ENCODE assay signal across 8 cellular contexts in genomic region chr3:172490198-172490669, GRCh38. TPM values are rescaled to one million over a fixed set of nuclear protein-coding genes. Genes with fewer than 3 reads are reported as not detected.
DNase-seq lines count a peak whose midpoint lies in the region; ATAC-seq and TF ChIP-seq lines count a peak whose summit lies in the region.
"Not testable (repeated sequence)": the region's sequence is repeated elsewhere in the genome, so short reads cannot be mapped to it uniquely, and the experiment has no call there.

No MANE protein-coding gene starts in this region.

- H3F3A ChIP-seq in PC-9 (ENCODE audit: insufficient read depth, low read depth) = not testable (repeated sequence)

- not testable (repeated sequence) for H3K79me2 ChIP-seq in Karpas-422 (ENCODE audit: low read length); PC-9 (ENCODE audit: low read depth)

- H3K9ac ChIP-seq in Karpas-422 (ENCODE audit: low read length); endodermal cell (ENCODE audit: extremely low read depth, low read length, poor library complexity, severe bottlenecking): not testable (repeated sequence)

- peak; percentile 61 to 63 for ATAC-seq in CD4-positive, CD25-positive, alpha-beta regulatory T cell (ENCODE audit: low read depth in 2 of 2)
- ATAC-seq in GM21423 (IDR thresholded peaks at IDR 0.05; ENCODE audit: unreplicated experiment) = peak; percentile 81
- ATAC-seq in lung (ENCODE audit: insufficient read depth, low FRiP score) = not testable (repeated sequence)

- DNase-seq in CD4-positive, CD25-positive, alpha-beta regulatory T cell = peak; percentile 51 to 86 (median 72)
- DNase-seq in Karpas-422 = peak; percentile 79
- peak; percentile 48 to 65 for DNase-seq in PC-9
- DNase-seq in activated CD8-positive, alpha-beta memory T cell treated with anti-CD3 and anti-CD28 coated beads, Interleukin-2, amount 50 U/mL, for 48 hours = peak; percentile 84
- DNase-seq in endodermal cell = peak; percentile 88
- DNase-seq in lung (ENCODE audit: low spot score) = peak; percentile 69
- DNase-seq in stimulated activated CD8-positive, alpha-beta memory T cell treated with anti-CD3 and anti-CD28 coated beads, Interleukin-12 subunit alpha, Interleukin-12 subunit beta, amount 100 ng/mL, for 1 hour (ENCODE audit: low read depth) = peak; percentile 76

- CTCF ChIA-PET in PC-9 (lab: Charles Lee) = interaction anchor here (1.0 kb wide), 1 partner anchor 105 kb away, joined by 7 read pairs; no protein-coding TSS in a partner anchor

- intact Hi-C loops in PC-9 (cut with micrococcal nuclease; ENCODE audit: unreplicated experiment) = loop anchor here (1.0 to 2.0 kb wide), 5 partner anchors 56 to 261 kb away; partner anchors contain the start of gene ECT2

- H4K20me1 ChIP-seq in Karpas-422 (ENCODE audit: insufficient read depth, low read depth, low read length); PC-9 (ENCODE audit: insufficient read depth): not testable (repeated sequence)

- H3K36me3 Mint-ChIP-seq in CD4-positive, CD25-positive, alpha-beta regulatory T cell; endodermal cell (ENCODE audit: low read depth): not testable (repeated sequence)

- H3K9me3 ChIP-seq in CD4-positive, CD25-positive, alpha-beta regulatory T cell (ENCODE audit: control insufficient read depth in 2 of 2, low read length in 2 of 2); Karpas-422 (ENCODE audit: low read length); PC-9 (ENCODE audit: insufficient read depth, low read depth); endodermal cell (ENCODE audit: control insufficient read depth, low read length); lung (ENCODE audit: control insufficient read depth in 2 of 2, insufficient read depth in 1 of 2, low read length in 1 of 2): not testable (repeated sequence)

- not testable (repeated sequence) for BruUV-seq in PC-9 (replicated peaks; lab: Mats Ljungman, UMichigan)

- WGBS in endodermal cell (ENCODE audit: insufficient coverage in 1 of 2, insufficient read length in 1 of 2), 2 experiments = 36% methylated on average over 4 of the region's 4 CpGs; no CpG with 5 or more reads in 1 of the 2 experiments
- WGBS in lung, 2 donors = 23 to 24% methylated on average over 4 of the region's 4 CpGs

- H3K4me1 Mint-ChIP-seq in CD4-positive, CD25-positive, alpha-beta regulatory T cell; endodermal cell: not testable (repeated sequence)

- peaks cover 19% of the 10 kb centered on the region for H3K27me3 Mint-ChIP-seq in CD4-positive, CD25-positive, alpha-beta regulatory T cell
- H3K27me3 Mint-ChIP-seq in endodermal cell (ENCODE audit: insufficient read depth) = not testable (repeated sequence)

- POLR2A ChIA-PET in PC-9 (lab: Charles Lee; ENCODE audit: unreplicated experiment) = not testable (repeated sequence)

- not testable (repeated sequence) for H3K4me2 ChIP-seq in Karpas-422 (ENCODE audit: low read depth, low read length, poor library complexity, severe bottlenecking); PC-9

- H3K27ac ChIP-seq in CD4-positive, CD25-positive, alpha-beta regulatory T cell (ENCODE audit: insufficient read depth, low read length, poor library complexity, severe bottlenecking); Karpas-422 (ENCODE audit: low read length); PC-9; endodermal cell (ENCODE audit: low read depth, low read length); lung (ENCODE audit: low read depth in 1 of 2, low read length in 1 of 2): not testable (repeated sequence)

- peak; percentile 96 for TF ChIP-seq CTCF in PC-9 (conservative IDR thresholded peaks at IDR 0.05)
- peak; percentile 94 for TF ChIP-seq CTCF in endodermal cell (conservative IDR thresholded peaks at IDR 0.05)
- TF ChIP-seq CTCF in lung (IDR thresholded peaks at IDR 0.05; ENCODE audit: control extremely low read depth, extremely low read depth) = peak; percentile 73

- H3K9me2 ChIP-seq in Karpas-422 (replicated peaks; ENCODE audit: insufficient read depth, low read length); PC-9 (ENCODE audit: insufficient read depth): not testable (repeated sequence)

- not testable (repeated sequence) for H2AFZ ChIP-seq in Karpas-422 (ENCODE audit: low read length); PC-9

- not testable (repeated sequence) for H3K4me3 ChIP-seq in CD4-positive, CD25-positive, alpha-beta regulatory T cell (ENCODE audit: low read depth, low read length); Karpas-422 (ENCODE audit: low read length); PC-9; endodermal cell (ENCODE audit: low read length); lung

- H3K9me3 Mint-ChIP-seq in CD4-positive, CD25-positive, alpha-beta regulatory T cell = not testable (repeated sequence)
- H3K9me3 Mint-ChIP-seq in endodermal cell = peaks cover 12% of the 10 kb centered on the region

- H3K4me1 ChIP-seq in CD4-positive, CD25-positive, alpha-beta regulatory T cell (ENCODE audit: control insufficient read depth, insufficient read depth, low read length, poor library complexity, severe bottlenecking); Karpas-422 (ENCODE audit: low read length); PC-9 (replicated peaks; ENCODE audit: insufficient read depth); endodermal cell (ENCODE audit: control insufficient read depth, insufficient read depth, low read length); lung (ENCODE audit: control insufficient read depth in 2 of 2, insufficient read depth in 2 of 2, low read length in 2 of 2): not testable (repeated sequence)

- not testable (repeated sequence) for H3K36me3 ChIP-seq in CD4-positive, CD25-positive, alpha-beta regulatory T cell (ENCODE audit: control insufficient read depth, insufficient read depth, low read length); Karpas-422 (ENCODE audit: insufficient read depth, low read length); PC-9 (ENCODE audit: low read depth); endodermal cell (ENCODE audit: control insufficient read depth, insufficient read depth, low read length); lung (ENCODE audit: control insufficient read depth in 2 of 2, insufficient read depth in 2 of 2, low read length in 2 of 2)

- H3K27ac Mint-ChIP-seq in CD4-positive, CD25-positive, alpha-beta regulatory T cell = not testable (repeated sequence)
- H3K27ac Mint-ChIP-seq in endodermal cell = peak overlapping the region; percentile 84

- H3K27me3 ChIP-seq in CD4-positive, CD25-positive, alpha-beta regulatory T cell (ENCODE audit: control insufficient read depth, insufficient read depth, low read length); Karpas-422 (ENCODE audit: low read length); PC-9 (ENCODE audit: insufficient read depth, low read depth); endodermal cell (ENCODE audit: control insufficient read depth, insufficient read depth, low read length, poor library complexity, severe bottlenecking); lung (ENCODE audit: control insufficient read depth, insufficient read depth): not testable (repeated sequence)

- H3K4me3 Mint-ChIP-seq in CD4-positive, CD25-positive, alpha-beta regulatory T cell; endodermal cell: not testable (repeated sequence)

RNA-seq across cellular contexts. Expression of gene TNFSF10, which starts 33.0 kb away (rescaled TPM):
- 29.1 TPM for total RNA-seq in CD4-positive, CD25-positive, alpha-beta regulatory T cell
- 10 to 100 TPM; 57.0 to 93.4 (median 60.7) TPM for polyA plus RNA-seq in CD4-positive, CD25-positive, alpha-beta regulatory T cell
- not detected in 2 replicates for total RNA-seq in Karpas-422 (2014; rRNA removed; shearing (Covaris generic); ENCODE audit: low replicate concordance)
- total RNA-seq in PC-9 (2021) (18.3 and 21.4 TPM in 2 replicates), endodermal cell (under 1 TPM in 1 of 2 donors, not detected in 1; 0.51 TPM), lung (100 to 1,000 TPM in 1 of 2 donors, 10 to 100 TPM in 1; 41.5 to 107 TPM)
- not detected for polyA plus RNA-seq in endodermal cell (2013, experiment 1 of 2)
- polyA plus RNA-seq in endodermal cell (2013, experiment 2 of 2) = not detected
- 10 to 100 TPM; 22.9 to 78.6 TPM for polyA plus RNA-seq in lung

RNA-seq across cellular contexts. Expression of gene GHSR, which starts 42.0 kb away (rescaled TPM):
- total RNA-seq in CD4-positive, CD25-positive, alpha-beta regulatory T cell = not detected
- not detected for polyA plus RNA-seq in CD4-positive, CD25-positive, alpha-beta regulatory T cell
- total RNA-seq in Karpas-422 (2014; rRNA removed; shearing (Covaris generic); ENCODE audit: low replicate concordance) = not detected in 2 replicates
- total RNA-seq in PC-9 (2021) (not detected in 2 replicates), endodermal cell (not detected), lung (not detected)
- not detected for polyA plus RNA-seq in endodermal cell (2013, experiment 1 of 2)
- not detected for polyA plus RNA-seq in endodermal cell (2013, experiment 2 of 2)
- polyA plus RNA-seq in lung = under 1 TPM in 1 of 2 donors, not detected in 1; 0.07 TPM

Comparison
In these comparisons a context has a peak if more than half of its experiments do, and no peak if none do; other contexts are left out.
1. RNA of gene TNFSF10, which starts 33.0 kb away (total RNA-seq): 41.5 to 107 TPM in lung, 29.1 TPM in CD4-positive, CD25-positive, alpha-beta regulatory T cell (single experiment) and 18.3 to 21.4 TPM in PC-9; 0.51 TPM in endodermal cell and not detected in Karpas-422; every median in the first group is over 10 times any median in the second.
2. Peak in every context shown above with its lines, with median percentiles within 50 percentile points of each other: DNase-seq and CTCF ChIP-seq.